Comparison of ENCODE assay signal across 14 cellular contexts in the genomic region with DNA sequence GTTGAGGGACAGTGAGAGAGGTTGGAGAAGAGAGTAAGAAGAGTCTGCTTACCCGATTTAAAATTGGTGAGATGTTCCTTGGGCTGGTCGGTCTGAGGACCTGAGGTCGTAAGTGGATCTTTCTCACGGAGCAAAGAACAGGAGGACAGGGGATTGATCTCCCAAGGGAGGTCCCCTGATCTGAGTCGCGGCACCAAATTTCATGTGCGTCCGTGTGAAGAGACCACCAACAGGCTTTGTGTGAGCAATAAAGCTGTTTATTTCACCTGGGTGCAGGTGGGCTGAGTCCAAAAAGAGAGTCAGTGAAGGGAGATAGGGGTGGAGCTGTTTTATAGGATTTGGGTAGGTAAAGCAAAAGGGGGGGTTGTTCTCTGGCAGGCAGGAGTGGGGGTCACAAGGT. TPM values are rescaled to one million over a fixed set of nuclear protein-coding genes. Genes with fewer than 3 reads are reported as not detected.
DNase-seq lines count a peak whose midpoint lies in the region; ATAC-seq and TF ChIP-seq lines count a peak whose summit lies in the region.
"Not testable (repeated sequence)": the region's sequence is repeated elsewhere in the genome, so short reads cannot be mapped to it uniquely, and the experiment has no call there.
"Had no signal": no experiment of that assay in that cellular context is flagged by ENCODE, and none has a peak within 500 bp of the region (broad histone marks: within the 10 kb centered on the region; RNA-seq: fewer than 3 reads in every experiment).

No MANE protein-coding gene starts in this region.

- H3K36me3 Mint-ChIP-seq in WTC11, result peaks cover 50% of the 10 kb centered on the region
- H3K36me3 Mint-ChIP-seq in endothelial cell (ENCODE audit: low read depth, unreplicated experiment), result not testable (repeated sequence)

- H3K9me3 Mint-ChIP-seq in WTC11; endothelial cell (ENCODE audit: unreplicated experiment): not testable (repeated sequence)

- peak overlapping the region; percentile 88 for H3K56ac ChIP-seq in mesendoderm (ENCODE audit: low read length)

- not testable (repeated sequence) for H3K27me3 Mint-ChIP-seq in WTC11 (ENCODE audit: low read depth); endothelial cell (ENCODE audit: unreplicated experiment)

- H3K27me3 ChIP-seq in H7 (ENCODE audit: control insufficient read depth, insufficient read depth, low read length); HUES6 (ENCODE audit: control insufficient read depth, insufficient read depth, low read length); iPS DF 6.9 (ENCODE audit: control insufficient read depth, insufficient read depth, low read length); mesendoderm (ENCODE audit: insufficient read depth, low read length, poor library complexity); psoas muscle (ENCODE audit: insufficient read depth in 3 of 3, low read length in 2 of 3): not testable (repeated sequence)

- not testable (repeated sequence) for H3K9me3 ChIP-seq in HUES6 (ENCODE audit: control insufficient read depth, insufficient read depth, low read depth, low read length); iPS DF 6.9 (ENCODE audit: control insufficient read depth, insufficient read depth, low read length); psoas muscle

- peak overlapping the region; percentile 78 for H3K18ac ChIP-seq in mesendoderm (ENCODE audit: low read length)

- not testable (repeated sequence) for H3K36me3 ChIP-seq in H7 (replicated peaks; ENCODE audit: control insufficient read depth, insufficient read depth, low read length); HUES6 (ENCODE audit: control insufficient read depth, insufficient read depth, low read length); iPS DF 6.9 (ENCODE audit: control insufficient read depth, insufficient read depth, low read length); mesendoderm (ENCODE audit: control insufficient read depth, insufficient read depth, low read length); psoas muscle (ENCODE audit: insufficient read depth in 1 of 2, low read depth in 1 of 2)

- H4K8ac ChIP-seq in mesendoderm (ENCODE audit: low read depth, low read length), result not testable (repeated sequence)

- H3K9ac ChIP-seq in HUES6 (ENCODE audit: low read length), result peak overlapping the region; percentile 50
- peak overlapping the region; percentile 64 for H3K9ac ChIP-seq in mesendoderm (ENCODE audit: low read length)

- H3K4me1 Mint-ChIP-seq in WTC11, result peaks cover 75% of the 10 kb centered on the region
- H3K4me1 Mint-ChIP-seq in endothelial cell (ENCODE audit: unreplicated experiment), result peaks cover 39% of the 10 kb centered on the region

- not testable (repeated sequence) for H3K23ac ChIP-seq in mesendoderm (ENCODE audit: low read length)

- no CpG with 5 or more reads among the region's 8 CpGs for WGBS in iPS DF 6.9 (ENCODE audit: insufficient coverage, insufficient read length)
- no CpG with 5 or more reads among the region's 8 CpGs for WGBS in mesendoderm (ENCODE audit: extremely low coverage, insufficient coverage, low lambda C conversion rate)
- 84 to 92% (median 87%) methylated on average over 8 of the region's 8 CpGs for WGBS in psoas muscle, 3 donors

- intact Hi-C loops in psoas muscle (cut with DNase I), result not testable (repeated sequence)

- H3K4ac ChIP-seq in mesendoderm (ENCODE audit: low read depth, low read length), result not testable (repeated sequence)

- not testable (repeated sequence) for H4K5ac ChIP-seq in mesendoderm (ENCODE audit: low read length)

- not testable (repeated sequence) for H3K79me2 ChIP-seq in mesendoderm (ENCODE audit: control insufficient read depth, insufficient read depth, low read length)

- H3K79me1 ChIP-seq in mesendoderm (ENCODE audit: low read length), result not testable (repeated sequence)

- H2BK5ac ChIP-seq in mesendoderm (ENCODE audit: low read length), result peak overlapping the region; percentile 17

- H3K4me3 Mint-ChIP-seq in WTC11 (peak overlapping the region; percentile 79), endothelial cell (ENCODE audit: unreplicated experiment) (peak overlapping the region; percentile 91)

- H3K4me1 ChIP-seq in HUES6 (ENCODE audit: control insufficient read depth, insufficient read depth, low read length) (peaks cover 18% of the 10 kb centered on the region), psoas muscle (peaks cover 27% of the 10 kb centered on the region)
- H3K4me1 ChIP-seq in iPS DF 6.9 (ENCODE audit: control insufficient read depth, insufficient read depth, low read length); mesendoderm (ENCODE audit: control insufficient read depth, low read depth, low read length): not testable (repeated sequence)

- not testable (repeated sequence) for H2BK120ac ChIP-seq in mesendoderm (ENCODE audit: low read depth, low read length)

- CTCF ChIA-PET in WTC11 (lab: Charles Lee), result not testable (repeated sequence)

- not testable (repeated sequence) for H2BK15ac ChIP-seq in mesendoderm (replicated peaks; ENCODE audit: low read depth)

- H2AK5ac ChIP-seq in mesendoderm (ENCODE audit: low read length), result not testable (repeated sequence)

- not testable (repeated sequence) for H3K27ac ChIP-seq in HUES6 (ENCODE audit: low read depth, low read length); iPS DF 6.9 (ENCODE audit: low read length)
- H3K27ac ChIP-seq in mesendoderm (ENCODE audit: low read depth, low read length) (peak overlapping the region; percentile 81), psoas muscle (peak overlapping the region; percentile 66)

- ATAC-seq in WTC11, psoas muscle: not testable (repeated sequence)

- not testable (repeated sequence) for TF ChIP-seq CTCF in WTC11 (IDR thresholded peaks at IDR 0.05); endothelial cell (IDR thresholded peaks at IDR 0.05; ENCODE audit: unreplicated experiment); psoas muscle (IDR thresholded peaks at IDR 0.05)

- H3K4me2 ChIP-seq in mesendoderm (ENCODE audit: low read length), result not testable (repeated sequence)

- H3K4me3 ChIP-seq in H7 (ENCODE audit: insufficient read depth, low read depth, low read length), result peak overlapping the region; percentile 34
- not testable (repeated sequence) for H3K4me3 ChIP-seq in HUES6 (ENCODE audit: low read depth, low read length); psoas muscle
- H3K4me3 ChIP-seq in iPS DF 6.9 (ENCODE audit: low read length), result peak overlapping the region; percentile 78; the same call in 1 of the 2 replicates
- H3K4me3 ChIP-seq in mesendoderm (ENCODE audit: low read length), result peak overlapping the region; percentile 17

- DNase-seq in H7; WTC11 (ENCODE audit: low spot score); endothelial cell (ENCODE audit: low spot score); iPS DF 6.9 (ENCODE audit: low read depth, low spot score); psoas muscle: not testable (repeated sequence)
- DNase-seq in mesendoderm, result peak; percentile 59

- H3K27ac Mint-ChIP-seq in WTC11, result peak overlapping the region; percentile 94
- peak overlapping the region; percentile 89 for H3K27ac Mint-ChIP-seq in endothelial cell (ENCODE audit: unreplicated experiment)

- POLR2A ChIA-PET in WTC11 (lab: Charles Lee), result not testable (repeated sequence)

RNA-seq across cellular contexts. Expression of gene TRDN, which starts 49.3 kb away (rescaled TPM):
- 2.7 and 3.4 TPM in 2 replicates for total RNA-seq in H7 (2014; rRNA removed; shearing (Covaris generic))
- total RNA-seq in WTC11 (2021) (39.8 to 56.4 TPM (median 56.1 TPM) in 3 replicates), endothelial cell (ENCODE audit: unreplicated experiment) (9.1 TPM), psoas muscle (1,000 to 10,000 TPM in 1 of 4 donors, 100 to 1,000 TPM in 3; 399 to 1,361 (median 722) TPM)
- 123 TPM for polyA plus RNA-seq in mesendoderm (2013, experiment 1 of 2)
- polyA plus RNA-seq in mesendoderm (2013, experiment 2 of 2), result 118 TPM
- 100 to 1,000 TPM in 2 of 3 donors, 10 to 100 TPM in 1; 79.7 to 388 (median 250) TPM for polyA plus RNA-seq in psoas muscle
- total RNA-seq: CD4-positive, alpha-beta memory T cell; CD4-positive, CD25-positive, alpha-beta regulatory T cell; CD8-positive, alpha-beta memory T cell; G401; GM12878 had no signal
- polyA plus RNA-seq: AG04450; CD14-positive monocyte; CD4-positive, alpha-beta memory T cell; CD4-positive, CD25-positive, alpha-beta regulatory T cell; CD8-positive, alpha-beta memory T cell; GM12878 had no signal
